Comparison of ENCODE assay signal across 28 cellular contexts in the genomic region with DNA sequence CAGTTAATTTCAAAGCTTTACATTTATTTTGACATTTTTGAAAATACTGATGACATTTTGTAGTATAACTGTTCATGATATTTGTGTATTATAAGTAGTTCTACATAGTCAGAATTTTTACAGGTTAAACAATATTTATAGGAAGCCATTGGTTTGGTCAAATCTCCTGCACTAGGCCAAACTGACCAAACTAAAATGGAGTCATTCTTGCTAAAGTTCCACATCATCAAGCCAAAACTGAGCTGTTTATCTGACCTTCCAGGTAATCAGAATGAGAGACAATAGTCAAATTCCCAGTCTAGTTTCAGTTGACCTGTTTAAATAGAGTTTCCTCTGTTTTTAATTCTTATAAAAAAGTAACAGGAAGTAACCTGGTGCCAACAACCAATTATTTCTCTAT.
"Had no signal": no experiment of that assay in that cellular context is flagged by ENCODE, and none has a peak within 500 bp of the region (broad histone marks: within the 10 kb centered on the region; RNA-seq: fewer than 3 reads in every experiment).

No MANE protein-coding gene starts in this region.

- H3K27ac ChIP-seq: coronary artery, dorsolateral prefrontal cortex, epithelial cell of prostate, esophagus squamous epithelium, gastrocnemius medialis, heart right ventricle, left lung, lower lobe of right lung had no signal

- H3K27me3 ChIP-seq: dorsolateral prefrontal cortex, esophagus squamous epithelium, gastrocnemius medialis, heart right ventricle, left lung had no signal

- H3K27ac Mint-ChIP-seq: effector memory CD8-positive, alpha-beta T cell; endodermal cell; mesothelial cell of epicardium; naive B cell; naive thymus-derived CD8-positive, alpha-beta T cell had no signal

- H3K36me3 ChIP-seq: esophagus squamous epithelium, gastrocnemius medialis, heart right ventricle, left lung, lower lobe of right lung had no signal

- H3K36me3 Mint-ChIP-seq: mesothelial cell of epicardium; naive B cell; naive thymus-derived CD8-positive, alpha-beta T cell had no signal

- H3K9me3 ChIP-seq: esophagus squamous epithelium, gastrocnemius medialis, left lung, lower lobe of right lung, mucosa of descending colon had no signal

- H3K4me1 ChIP-seq: esophagus squamous epithelium, gastrocnemius medialis, heart right ventricle, left lung, lower lobe of right lung had no signal

- FAIRE-seq: islet of Langerhans, keratinocyte had no signal

- H3K4me3 ChIP-seq: coronary artery, dorsolateral prefrontal cortex, esophagus squamous epithelium, gastrocnemius medialis, heart right ventricle, left lung, lower lobe of right lung, mucosa of descending colon had no signal

- DNase-seq: dermis blood vessel endothelial cell; dorsolateral prefrontal cortex; effector CD8-positive, alpha-beta T cell; effector memory CD8-positive, alpha-beta T cell; endodermal cell; erythroblast; esophagus squamous epithelium; foreskin fibroblast; foreskin melanocyte; gastrocnemius medialis; glutamatergic neuron; head of caudate nucleus; heart right ventricle; hippocampal formation; left cardiac atrium; left lung; left ventricle myocardium superior; lower lobe of right lung; mesenchymal stem cell; mucosa of descending colon; naive B cell; naive thymus-derived CD8-positive, alpha-beta T cell had no signal

- ATAC-seq: effector memory CD8-positive, alpha-beta T cell; esophagus mucosa; gastrocnemius medialis; heart right ventricle; left cardiac atrium; left lung; left ventricle myocardium superior; lower lobe of right lung; mucosa of descending colon; naive thymus-derived CD8-positive, alpha-beta T cell had no signal

- H3K27me3 Mint-ChIP-seq: effector memory CD8-positive, alpha-beta T cell; naive B cell; naive thymus-derived CD8-positive, alpha-beta T cell had no signal

- H3K4me1 Mint-ChIP-seq: mesothelial cell of epicardium; naive B cell; naive thymus-derived CD8-positive, alpha-beta T cell had no signal

- H3K4me3 Mint-ChIP-seq: effector memory CD8-positive, alpha-beta T cell; endodermal cell; mesothelial cell of epicardium; naive B cell; naive thymus-derived CD8-positive, alpha-beta T cell had no signal
